ENCODE assay signal across 1 cellular context in the genomic region with DNA sequence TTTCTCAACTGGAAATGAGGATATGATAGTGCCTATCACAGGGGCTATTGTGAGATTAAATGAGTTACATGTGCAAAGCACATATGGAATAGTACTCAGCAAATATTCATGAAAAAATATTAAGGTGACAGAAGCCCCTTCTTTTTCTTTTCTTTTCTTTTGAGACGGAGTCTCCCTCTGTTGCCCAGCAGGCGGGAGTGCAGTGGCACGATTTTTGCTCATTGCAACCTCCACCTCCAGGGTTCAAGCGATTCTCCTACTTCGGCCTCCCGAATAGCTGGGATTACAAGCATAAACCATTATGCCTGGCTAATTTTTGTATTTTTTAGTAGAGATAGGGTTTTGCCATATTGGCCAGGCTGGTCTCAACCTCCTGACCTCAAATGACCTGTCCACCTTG.
TF ChIP-seq lines count a peak whose summit lies in the region.

No MANE protein-coding gene starts in this region.

TF ChIP-seq in K562, 482 proteins besides CTCF, POLR2A, EP300 and RAD21 (continued from another document):
- TF ChIP-seq, protein P1, sequence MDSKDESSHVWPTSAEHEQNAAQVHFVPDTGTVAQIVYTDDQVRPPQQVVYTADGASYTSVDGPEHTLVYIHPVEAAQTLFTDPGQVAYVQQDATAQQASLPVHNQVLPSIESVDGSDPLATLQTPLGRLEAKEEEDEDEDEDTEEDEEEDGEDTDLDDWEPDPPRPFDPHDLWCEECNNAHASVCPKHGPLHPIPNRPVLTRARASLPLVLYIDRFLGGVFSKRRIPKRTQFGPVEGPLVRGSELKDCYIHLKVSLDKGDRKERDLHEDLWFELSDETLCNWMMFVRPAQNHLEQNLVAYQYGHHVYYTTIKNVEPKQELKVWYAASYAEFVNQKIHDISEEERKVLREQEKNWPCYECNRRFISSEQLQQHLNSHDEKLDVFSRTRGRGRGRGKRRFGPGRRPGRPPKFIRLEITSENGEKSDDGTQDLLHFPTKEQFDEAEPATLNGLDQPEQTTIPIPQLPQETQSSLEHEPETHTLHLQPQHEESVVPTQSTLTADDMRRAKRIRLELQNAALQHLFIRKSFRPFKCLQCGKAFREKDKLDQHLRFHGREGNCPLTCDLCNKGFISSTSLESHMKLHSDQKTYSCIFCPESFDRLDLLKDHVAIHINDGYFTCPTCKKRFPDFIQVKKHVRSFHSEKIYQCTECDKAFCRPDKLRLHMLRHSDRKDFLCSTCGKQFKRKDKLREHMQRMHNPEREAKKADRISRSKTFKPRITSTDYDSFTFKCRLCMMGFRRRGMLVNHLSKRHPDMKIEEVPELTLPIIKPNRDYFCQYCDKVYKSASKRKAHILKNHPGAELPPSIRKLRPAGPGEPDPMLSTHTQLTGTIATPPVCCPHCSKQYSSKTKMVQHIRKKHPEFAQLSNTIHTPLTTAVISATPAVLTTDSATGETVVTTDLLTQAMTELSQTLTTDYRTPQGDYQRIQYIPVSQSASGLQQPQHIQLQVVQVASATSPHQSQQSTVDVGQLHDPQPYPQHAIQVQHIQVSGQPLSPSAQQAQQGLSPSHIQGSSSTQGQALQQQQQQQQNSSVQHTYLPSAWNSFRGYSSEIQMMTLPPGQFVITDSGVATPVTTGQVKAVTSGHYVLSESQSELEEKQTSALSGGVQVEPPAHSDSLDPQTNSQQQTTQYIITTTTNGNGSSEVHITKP (IDR thresholded peaks at IDR 0.05; ENCODE audit: partially characterized antibody): no peak
- no peak for TF ChIP-seq PHB (CRISPR knock-in tag; IDR thresholded peaks at IDR 0.05)
- TF ChIP-seq ZNF449 (CRISPR knock-in tag; IDR thresholded peaks at IDR 0.05): no peak
- TF ChIP-seq HCFC1 (IDR thresholded peaks at IDR 0.05; ENCODE audit: low read depth, low read length): no peak
- no peak for TF ChIP-seq ZNF644 (tag; IDR thresholded peaks at IDR 0.05; ENCODE audit: low read depth)
- TF ChIP-seq ZFX (CRISPR knock-in tag; IDR thresholded peaks at IDR 0.05): no peak
- TF ChIP-seq, protein P2, sequence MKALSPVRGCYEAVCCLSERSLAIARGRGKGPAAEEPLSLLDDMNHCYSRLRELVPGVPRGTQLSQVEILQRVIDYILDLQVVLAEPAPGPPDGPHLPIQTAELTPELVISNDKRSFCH (CRISPR knock-in tag; IDR thresholded peaks at IDR 0.05): no peak
- TF ChIP-seq, protein P2 (tag; IDR thresholded peaks at IDR 0.05): no peak
- TF ChIP-seq ZSCAN29 (IDR thresholded peaks at IDR 0.05): no peak
- TF ChIP-seq, protein P3, sequence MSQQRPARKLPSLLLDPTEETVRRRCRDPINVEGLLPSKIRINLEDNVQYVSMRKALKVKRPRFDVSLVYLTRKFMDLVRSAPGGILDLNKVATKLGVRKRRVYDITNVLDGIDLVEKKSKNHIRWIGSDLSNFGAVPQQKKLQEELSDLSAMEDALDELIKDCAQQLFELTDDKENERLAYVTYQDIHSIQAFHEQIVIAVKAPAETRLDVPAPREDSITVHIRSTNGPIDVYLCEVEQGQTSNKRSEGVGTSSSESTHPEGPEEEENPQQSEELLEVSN (IDR thresholded peaks at IDR 0.05; ENCODE audit: borderline replicate concordance in 1 of 2, extremely low read depth in 1 of 2, insufficient read depth in 1 of 2, insufficient read length in 1 of 2, low read depth in 1 of 2, low read length in 1 of 2, poor library complexity in 1 of 2, severe bottlenecking in 1 of 2): no peak
- no peak for TF ChIP-seq ZNF354B (CRISPR knock-in tag; IDR thresholded peaks at IDR 0.05)
- no peak for TF ChIP-seq ARNT (IDR thresholded peaks at IDR 0.05)
- TF ChIP-seq TARDBP (IDR thresholded peaks at IDR 0.05): no peak
